In genomic region chr7:47247132-47247531, GRCh38 we compare ENCODE assay signal across 3 cellular contexts.
TF ChIP-seq lines count a peak whose summit lies in the region.

No MANE protein-coding gene starts in this region.

TF ChIP-seq in SK-N-SH treated with all-trans-retinoic acid at 6 μM for 48 hours, 23 proteins besides CTCF, POLR2A, EP300 and RAD21 (continued from another document):
- TF ChIP-seq, protein P1, sequence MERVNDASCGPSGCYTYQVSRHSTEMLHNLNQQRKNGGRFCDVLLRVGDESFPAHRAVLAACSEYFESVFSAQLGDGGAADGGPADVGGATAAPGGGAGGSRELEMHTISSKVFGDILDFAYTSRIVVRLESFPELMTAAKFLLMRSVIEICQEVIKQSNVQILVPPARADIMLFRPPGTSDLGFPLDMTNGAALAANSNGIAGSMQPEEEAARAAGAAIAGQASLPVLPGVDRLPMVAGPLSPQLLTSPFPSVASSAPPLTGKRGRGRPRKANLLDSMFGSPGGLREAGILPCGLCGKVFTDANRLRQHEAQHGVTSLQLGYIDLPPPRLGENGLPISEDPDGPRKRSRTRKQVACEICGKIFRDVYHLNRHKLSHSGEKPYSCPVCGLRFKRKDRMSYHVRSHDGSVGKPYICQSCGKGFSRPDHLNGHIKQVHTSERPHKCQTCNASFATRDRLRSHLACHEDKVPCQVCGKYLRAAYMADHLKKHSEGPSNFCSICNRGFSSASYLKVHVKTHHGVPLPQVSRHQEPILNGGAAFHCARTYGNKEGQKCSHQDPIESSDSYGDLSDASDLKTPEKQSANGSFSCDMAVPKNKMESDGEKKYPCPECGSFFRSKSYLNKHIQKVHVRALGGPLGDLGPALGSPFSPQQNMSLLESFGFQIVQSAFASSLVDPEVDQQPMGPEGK (CRISPR knock-in tag; IDR thresholded peaks at IDR 0.05; ENCODE audit: borderline replicate concordance) = no peak
- TF ChIP-seq GLIS3 (CRISPR knock-in tag; IDR thresholded peaks at IDR 0.05) (no peak), CREB5 (CRISPR knock-in tag; IDR thresholded peaks at IDR 0.05; ENCODE audit: low read depth) (no peak), ZNF8 (CRISPR knock-in tag; IDR thresholded peaks at IDR 0.05) (no peak), ARNTL (CRISPR knock-in tag; IDR thresholded peaks at IDR 0.05; ENCODE audit: borderline replicate concordance, low read depth) (no peak), CSDC2 (CRISPR knock-in tag; IDR thresholded peaks at IDR 0.05) (no peak), ISL1 (CRISPR knock-in tag; IDR thresholded peaks at IDR 0.05) (no peak), ZNF70 (CRISPR knock-in tag; IDR thresholded peaks at IDR 0.05) (no peak), BACH2 (CRISPR knock-in tag; IDR thresholded peaks at IDR 0.05; ENCODE audit: borderline replicate concordance) (no peak), SNAI2 (CRISPR knock-in tag; IDR thresholded peaks at IDR 0.05) (no peak), TCF4 (CRISPR knock-in tag; IDR thresholded peaks at IDR 0.05; ENCODE audit: borderline replicate concordance) (no peak), ESRRG (CRISPR knock-in tag; IDR thresholded peaks at IDR 0.05) (no peak), ZC3H10 (CRISPR knock-in tag; IDR thresholded peaks at IDR 0.05) (no peak), ZNF565 (CRISPR knock-in tag; conservative IDR thresholded peaks at IDR 0.05; ENCODE audit: low read depth) (no peak), OSR1 (CRISPR knock-in tag; IDR thresholded peaks at IDR 0.05) (no peak)
- TF ChIP-seq, protein P2, sequence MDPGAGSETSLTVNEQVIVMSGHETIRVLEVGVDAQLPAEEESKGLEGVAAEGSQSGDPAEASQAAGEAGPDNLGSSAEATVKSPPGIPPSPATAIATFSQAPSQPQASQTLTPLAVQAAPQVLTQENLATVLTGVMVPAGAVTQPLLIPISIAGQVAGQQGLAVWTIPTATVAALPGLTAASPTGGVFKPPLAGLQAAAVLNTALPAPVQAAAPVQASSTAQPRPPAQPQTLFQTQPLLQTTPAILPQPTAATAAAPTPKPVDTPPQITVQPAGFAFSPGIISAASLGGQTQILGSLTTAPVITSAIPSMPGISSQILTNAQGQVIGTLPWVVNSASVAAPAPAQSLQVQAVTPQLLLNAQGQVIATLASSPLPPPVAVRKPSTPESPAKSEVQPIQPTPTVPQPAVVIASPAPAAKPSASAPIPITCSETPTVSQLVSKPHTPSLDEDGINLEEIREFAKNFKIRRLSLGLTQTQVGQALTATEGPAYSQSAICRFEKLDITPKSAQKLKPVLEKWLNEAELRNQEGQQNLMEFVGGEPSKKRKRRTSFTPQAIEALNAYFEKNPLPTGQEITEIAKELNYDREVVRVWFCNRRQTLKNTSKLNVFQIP (CRISPR knock-in tag; IDR thresholded peaks at IDR 0.05; ENCODE audit: borderline replicate concordance, low read depth) = no peak

TF ChIP-seq in SK-N-SH, 30 proteins besides CTCF, POLR2A, EP300 and RAD21 (continued from another document):
- TF ChIP-seq EZH2phosphoT487 (IDR thresholded peaks at IDR 0.05; ENCODE audit: borderline replicate concordance, low read depth) (no peak), IRF3 (IDR thresholded peaks at IDR 0.05; ENCODE audit: low read depth, low read length) (no peak), SMC3 (IDR thresholded peaks at IDR 0.05; ENCODE audit: low read depth, low read length) (no peak), ZBTB33 (IDR thresholded peaks at IDR 0.05; ENCODE audit: borderline replicate concordance, low read depth) (no peak), USF2 (IDR thresholded peaks at IDR 0.05; ENCODE audit: borderline replicate concordance, low read depth, low read length) (no peak), PBX3 (IDR thresholded peaks at IDR 0.05) (no peak), TCF12 (IDR thresholded peaks at IDR 0.05) (no peak)

TF ChIP-seq in HepG2, 621 proteins besides CTCF, POLR2A, EP300 and RAD21 (continued from another document):
- TF ChIP-seq THAP9 (CRISPR knock-in tag; IDR thresholded peaks at IDR 0.05; ENCODE audit: borderline replicate concordance) = no peak
- no peak for TF ChIP-seq PPARG (CRISPR knock-in tag; conservative IDR thresholded peaks at IDR 0.05)
- TF ChIP-seq, protein P3, sequence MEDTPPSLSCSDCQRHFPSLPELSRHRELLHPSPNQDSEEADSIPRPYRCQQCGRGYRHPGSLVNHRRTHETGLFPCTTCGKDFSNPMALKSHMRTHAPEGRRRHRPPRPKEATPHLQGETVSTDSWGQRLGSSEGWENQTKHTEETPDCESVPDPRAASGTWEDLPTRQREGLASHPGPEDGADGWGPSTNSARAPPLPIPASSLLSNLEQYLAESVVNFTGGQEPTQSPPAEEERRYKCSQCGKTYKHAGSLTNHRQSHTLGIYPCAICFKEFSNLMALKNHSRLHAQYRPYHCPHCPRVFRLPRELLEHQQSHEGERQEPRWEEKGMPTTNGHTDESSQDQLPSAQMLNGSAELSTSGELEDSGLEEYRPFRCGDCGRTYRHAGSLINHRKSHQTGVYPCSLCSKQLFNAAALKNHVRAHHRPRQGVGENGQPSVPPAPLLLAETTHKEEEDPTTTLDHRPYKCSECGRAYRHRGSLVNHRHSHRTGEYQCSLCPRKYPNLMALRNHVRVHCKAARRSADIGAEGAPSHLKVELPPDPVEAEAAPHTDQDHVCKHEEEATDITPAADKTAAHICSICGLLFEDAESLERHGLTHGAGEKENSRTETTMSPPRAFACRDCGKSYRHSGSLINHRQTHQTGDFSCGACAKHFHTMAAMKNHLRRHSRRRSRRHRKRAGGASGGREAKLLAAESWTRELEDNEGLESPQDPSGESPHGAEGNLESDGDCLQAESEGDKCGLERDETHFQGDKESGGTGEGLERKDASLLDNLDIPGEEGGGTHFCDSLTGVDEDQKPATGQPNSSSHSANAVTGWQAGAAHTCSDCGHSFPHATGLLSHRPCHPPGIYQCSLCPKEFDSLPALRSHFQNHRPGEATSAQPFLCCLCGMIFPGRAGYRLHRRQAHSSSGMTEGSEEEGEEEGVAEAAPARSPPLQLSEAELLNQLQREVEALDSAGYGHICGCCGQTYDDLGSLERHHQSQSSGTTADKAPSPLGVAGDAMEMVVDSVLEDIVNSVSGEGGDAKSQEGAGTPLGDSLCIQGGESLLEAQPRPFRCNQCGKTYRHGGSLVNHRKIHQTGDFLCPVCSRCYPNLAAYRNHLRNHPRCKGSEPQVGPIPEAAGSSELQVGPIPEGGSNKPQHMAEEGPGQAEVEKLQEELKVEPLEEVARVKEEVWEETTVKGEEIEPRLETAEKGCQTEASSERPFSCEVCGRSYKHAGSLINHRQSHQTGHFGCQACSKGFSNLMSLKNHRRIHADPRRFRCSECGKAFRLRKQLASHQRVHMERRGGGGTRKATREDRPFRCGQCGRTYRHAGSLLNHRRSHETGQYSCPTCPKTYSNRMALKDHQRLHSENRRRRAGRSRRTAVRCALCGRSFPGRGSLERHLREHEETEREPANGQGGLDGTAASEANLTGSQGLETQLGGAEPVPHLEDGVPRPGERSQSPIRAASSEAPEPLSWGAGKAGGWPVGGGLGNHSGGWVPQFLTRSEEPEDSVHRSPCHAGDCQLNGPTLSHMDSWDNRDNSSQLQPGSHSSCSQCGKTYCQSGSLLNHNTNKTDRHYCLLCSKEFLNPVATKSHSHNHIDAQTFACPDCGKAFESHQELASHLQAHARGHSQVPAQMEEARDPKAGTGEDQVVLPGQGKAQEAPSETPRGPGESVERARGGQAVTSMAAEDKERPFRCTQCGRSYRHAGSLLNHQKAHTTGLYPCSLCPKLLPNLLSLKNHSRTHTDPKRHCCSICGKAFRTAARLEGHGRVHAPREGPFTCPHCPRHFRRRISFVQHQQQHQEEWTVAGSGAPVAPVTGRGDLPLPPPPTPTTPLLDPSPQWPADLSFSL (CRISPR knock-in tag; IDR thresholded peaks at IDR 0.05) = no peak
